ENCODE assay signal across 25 cellular contexts in the genomic region with DNA sequence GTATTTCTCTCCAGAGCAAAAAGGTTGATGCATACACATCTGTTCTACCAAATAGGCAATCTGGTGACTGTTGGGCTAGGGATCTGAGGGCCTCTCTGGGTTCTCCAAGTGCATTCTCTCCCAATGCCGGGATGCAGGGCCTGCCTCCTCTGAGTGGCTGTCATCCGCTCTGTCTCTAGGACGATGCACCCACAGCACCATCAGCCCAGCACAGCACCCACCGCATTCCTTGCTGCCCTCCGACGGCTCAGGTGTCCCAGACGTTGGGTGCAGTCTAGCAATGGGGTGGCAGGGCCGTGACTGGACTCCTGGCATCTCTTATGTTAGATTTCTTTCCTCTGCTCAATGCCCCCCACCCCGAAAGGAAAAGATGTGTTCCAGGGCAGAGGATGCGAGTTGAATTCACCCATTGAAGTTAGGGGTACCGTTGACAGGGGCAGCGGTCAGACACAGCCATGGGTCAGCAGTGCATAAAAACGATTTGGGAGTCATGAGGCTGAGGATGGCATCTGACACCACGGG.
"Had no signal": no experiment of that assay in that cellular context is flagged by ENCODE, and none has a peak within 500 bp of the region (broad histone marks: within the 10 kb centered on the region; RNA-seq: fewer than 3 reads in every experiment).

No MANE protein-coding gene starts in this region.

- H3K27ac ChIP-seq: ascending aorta, coronary artery, dorsolateral prefrontal cortex, esophagus squamous epithelium had no signal

- H3K27me3 Mint-ChIP-seq: activated CD4-positive, alpha-beta T cell treated with anti-CD3 and anti-CD28 coated beads, Interleukin-2, amount 10 ng/mL, durations not matched to agents 24 days and 14 days had no signal

- H3K4me3 ChIP-seq: ascending aorta, coronary artery, dorsolateral prefrontal cortex, esophagus squamous epithelium had no signal

- H3K27ac Mint-ChIP-seq: activated CD4-positive, alpha-beta memory T cell treated with anti-CD3 and anti-CD28 coated beads for 36 hours; activated CD4-positive, alpha-beta T cell treated with anti-CD3 and anti-CD28 coated beads for 36 hours; activated CD4-positive, alpha-beta T cell treated with anti-CD3 and anti-CD28 coated beads, Interleukin-2, amount 10 ng/mL, durations not matched to agents 24 days and 14 days; activated CD8-positive, alpha-beta T cell treated with anti-CD3 and anti-CD28 coated beads, Interleukin-2, amount 10 ng/mL, durations not matched to agents 7 days and 5 days; activated naive CD4-positive, alpha-beta T cell treated with anti-CD3 and anti-CD28 coated beads, Interleukin-2, amount 50 U/mL, for 72 hours; activated naive CD8-positive, alpha-beta T cell treated with anti-CD3 and anti-CD28 coated beads, Interleukin-2, amount 10 ng/mL, durations not matched to agents 7 days and 5 days; activated T-helper 17 cell treated with anti-CD3 and anti-CD28 coated beads, Interleukin-2, amount 50 U/mL, for 72 hours; brain; dendritic cell treated with granulocyte-macrophage colony-stimulating factor and Interleukin-4, amounts not matched to agents 40 ng/mL and 50 ng/mL, for 4 days had no signal

- ATAC-seq: activated CD4-positive, alpha-beta T cell treated with anti-CD3 and anti-CD28 coated beads for 36 hours; activated CD8-positive, alpha-beta T cell treated with anti-CD3 and anti-CD28 coated beads, Interleukin-2, amount 10 ng/mL, durations not matched to agents 7 days and 5 days; activated naive CD4-positive, alpha-beta T cell treated with anti-CD3 and anti-CD28 coated beads, Interleukin-2, amount 50 U/mL, for 72 hours; activated T-cell treated with anti-CD3 and anti-CD28 coated beads, Interleukin-2, amount 50 U/mL, for 4 hours; activated T-helper 17 cell treated with anti-CD3 and anti-CD28 coated beads, Interleukin-2, amount 50 U/mL, for 72 hours had no signal

- H3K27me3 ChIP-seq: ascending aorta had no signal

- H3K4me3 Mint-ChIP-seq: activated CD4-positive, alpha-beta memory T cell treated with anti-CD3 and anti-CD28 coated beads for 36 hours; activated CD4-positive, alpha-beta T cell treated with anti-CD3 and anti-CD28 coated beads for 36 hours; activated CD4-positive, alpha-beta T cell treated with anti-CD3 and anti-CD28 coated beads, Interleukin-2, amount 10 ng/mL, durations not matched to agents 24 days and 14 days; activated CD8-positive, alpha-beta T cell treated with anti-CD3 and anti-CD28 coated beads, Interleukin-2, amount 10 ng/mL, durations not matched to agents 7 days and 5 days; activated naive CD8-positive, alpha-beta T cell treated with anti-CD3 and anti-CD28 coated beads, Interleukin-2, amount 10 ng/mL, durations not matched to agents 7 days and 5 days; activated T-cell treated with anti-CD3 and anti-CD28 coated beads, Interleukin-2, amount 50 U/mL, for 4 hours; activated T-helper 17 cell treated with anti-CD3 and anti-CD28 coated beads, Interleukin-2, amount 50 U/mL, for 72 hours; brain; central memory CD8-positive, alpha-beta T cell; dendritic cell treated with granulocyte-macrophage colony-stimulating factor and Interleukin-4, amounts not matched to agents 40 ng/mL and 50 ng/mL, for 4 days had no signal

- H3K36me3 ChIP-seq: ascending aorta, esophagus squamous epithelium had no signal

- H3K4me1 Mint-ChIP-seq: activated CD4-positive, alpha-beta T cell treated with anti-CD3 and anti-CD28 coated beads for 36 hours; activated CD4-positive, alpha-beta T cell treated with anti-CD3 and anti-CD28 coated beads, Interleukin-2, amount 10 ng/mL, durations not matched to agents 24 days and 14 days; activated naive CD8-positive, alpha-beta T cell treated with anti-CD3 and anti-CD28 coated beads, Interleukin-2, amount 10 ng/mL, durations not matched to agents 7 days and 5 days; activated T-helper 17 cell treated with anti-CD3 and anti-CD28 coated beads, Interleukin-2, amount 50 U/mL, for 72 hours; brain; central memory CD8-positive, alpha-beta T cell had no signal

- DNase-seq: activated CD4-positive, alpha-beta memory T cell treated with anti-CD3 and anti-CD28 coated beads for 36 hours; activated CD4-positive, alpha-beta T cell treated with anti-CD3 and anti-CD28 coated beads for 36 hours; activated CD4-positive, alpha-beta T cell treated with anti-CD3 and anti-CD28 coated beads, Interleukin-2, amount 10 ng/mL, durations not matched to agents 24 days and 14 days; activated CD4-positive, CD25-positive, alpha-beta regulatory T cell; activated CD4-positive, CD25-positive, alpha-beta regulatory T cell treated with anti-CD3 and anti-CD28 coated beads, Interleukin-2, amount 50 U/mL, for 72 hours; activated CD8-positive, alpha-beta T cell treated with anti-CD3 and anti-CD28 coated beads, Interleukin-2, amount 10 ng/mL, durations not matched to agents 7 days and 5 days; activated effector memory CD4-positive, alpha-beta T cell treated with Interleukin-2 at 50 U/mL for 16 hours; activated gamma-delta T cell treated with Interleukin-2 at 50 U/mL for 16 hours; activated naive CD4-positive, alpha-beta T cell treated with Interleukin-2 at 50 U/mL for 16 hours; activated naive CD8-positive, alpha-beta T cell treated with anti-CD3 and anti-CD28 coated beads, Interleukin-2, amount 10 ng/mL, durations not matched to agents 7 days and 5 days; activated T-cell treated with anti-CD3 and anti-CD28 coated beads, Interleukin-2, amount 50 U/mL, for 4 hours; dorsolateral prefrontal cortex; effector memory CD4-positive, alpha-beta T cell; erythroblast; esophagus squamous epithelium; foreskin melanocyte; head of caudate nucleus; T-helper 2 cell had no signal

- H3K4me1 ChIP-seq: ascending aorta, esophagus squamous epithelium had no signal
